22 cellular contexts compared by ENCODE assay signal in genomic region chr13:49840266-49840665, GRCh38. TPM values are rescaled to one million over a fixed set of nuclear protein-coding genes. Genes with fewer than 3 reads are reported as not detected.
DNase-seq lines count a peak whose midpoint lies in the region; ATAC-seq and TF ChIP-seq lines count a peak whose summit lies in the region.
"Had no signal": no experiment of that assay in that cellular context is flagged by ENCODE, and none has a peak within 500 bp of the region (broad histone marks: within the 10 kb centered on the region; RNA-seq: fewer than 3 reads in every experiment).

No MANE protein-coding gene starts in this region.

- H3K27ac ChIP-seq in left lung, result no peak overlapping the region
- H3K27ac ChIP-seq: neutrophil had no signal

- H3K9me2 ChIP-seq in Loucy (replicated peaks; ENCODE audit: low read depth, low read length), result no peaks in the 10 kb centered on the region

- H3K4me2 ChIP-seq in Loucy (ENCODE audit: low read depth, low read length, poor library complexity, severe bottlenecking), result no peak overlapping the region

- H3K9me3 ChIP-seq in Loucy (ENCODE audit: insufficient read depth, low read depth, low read length) (no peaks in the 10 kb centered on the region), left lung (no peaks in the 10 kb centered on the region)
- H3K9me3 ChIP-seq: neutrophil had no signal

- DNase-seq in NCI-H524 (lab: John Stamatoyannopoulos, UW) (peak; percentile 4 to 59), NCI-H524 treated with DMSO at 0.1 percent for 48 hours (lab: John Stamatoyannopoulos, UW) (no peak), SKM-1 treated with dmso at 0.1 percent for 144 hours (lab: John Stamatoyannopoulos, UW; ENCODE audit: unreplicated experiment) (peak; percentile 53), left lung (peak in 1 of 2 donors; percentile 39), HFFc6 (no peak)
- DNase-seq in activated T-cell treated with anti-CD3 and anti-CD28 coated beads, Interleukin-2, amount 50 U/mL, for 1 hour, result no peak
- DNase-seq: 8988T; activated CD4-positive, alpha-beta T cell treated with anti-CD3 and anti-CD28 coated beads for 1 hour; activated CD8-positive, alpha-beta memory T cell treated with anti-CD3 and anti-CD28 coated beads, Interleukin-2, amount 10 ng/mL, durations not matched to agents 7 days and 5 days; activated gamma-delta T cell treated with Interleukin-2 at 50 U/mL for 16 hours; anterior cingulate cortex; C1 segment of cervical spinal cord; endodermal cell; NCI-H1048; NCI-H226; retina; SHP77 treated with DMSO at 0.1 percent for 48 hours had no signal

- no peak overlapping the region for H3K4me3 ChIP-seq in Loucy (ENCODE audit: low read length, poor library complexity, severe bottlenecking)
- no peak overlapping the region for H3K4me3 ChIP-seq in left lung

- no peak for TF ChIP-seq CTCF in Loucy (conservative IDR thresholded peaks at IDR 0.05; ENCODE audit: low read length)
- TF ChIP-seq CTCF in left lung (IDR thresholded peaks at IDR 0.05), result no peak
- no peak for TF ChIP-seq CTCF in HFFc6 (IDR thresholded peaks at IDR 0.05)

- H4K20me1 ChIP-seq in Loucy (ENCODE audit: insufficient read depth, low read length, poor library complexity, severe bottlenecking), result no peaks in the 10 kb centered on the region

- no peaks in the 10 kb centered on the region for H3K79me2 ChIP-seq in Loucy (ENCODE audit: insufficient read depth, low read length)

- H3K4me1 ChIP-seq in Loucy (ENCODE audit: insufficient read depth, low read length, poor library complexity, severe bottlenecking) (peaks cover 10% of the 10 kb centered on the region), left lung (no peaks in the 10 kb centered on the region)

- no peak overlapping the region for H3K27ac Mint-ChIP-seq in activated T-helper 17 cell treated with anti-CD3 and anti-CD28 coated beads, Interleukin-2, amount 50 U/mL, for 72 hours
- no peak overlapping the region for H3K27ac Mint-ChIP-seq in HFFc6
- H3K27ac Mint-ChIP-seq: activated CD8-positive, alpha-beta memory T cell treated with anti-CD3 and anti-CD28 coated beads, Interleukin-2, amount 10 ng/mL, durations not matched to agents 7 days and 5 days; endodermal cell; T-helper 2 cell treated with Interferon-gamma antibody and Interleukin-4, amounts not matched to agents 5 μg/mL and 100 μg/mL, for 36 hours had no signal

- no peaks in the 10 kb centered on the region for H3K27me3 Mint-ChIP-seq in activated T-helper 17 cell treated with anti-CD3 and anti-CD28 coated beads, Interleukin-2, amount 50 U/mL, for 72 hours
- peaks cover 3% of the 10 kb centered on the region for H3K27me3 Mint-ChIP-seq in HFFc6 (ENCODE audit: insufficient read depth)
- H3K27me3 Mint-ChIP-seq: activated CD8-positive, alpha-beta memory T cell treated with anti-CD3 and anti-CD28 coated beads, Interleukin-2, amount 10 ng/mL, durations not matched to agents 7 days and 5 days had no signal

- peak; percentile 69 for ATAC-seq in left lung
- ATAC-seq in activated T-helper 17 cell treated with anti-CD3 and anti-CD28 coated beads, Interleukin-2, amount 50 U/mL, for 72 hours (replicated peaks), result no peak
- ATAC-seq: activated CD8-positive, alpha-beta memory T cell treated with anti-CD3 and anti-CD28 coated beads, Interleukin-2, amount 10 ng/mL, durations not matched to agents 7 days and 5 days; left lobe of liver had no signal

- no peak overlapping the region for H3K9ac ChIP-seq in Loucy (ENCODE audit: low read depth, low read length, poor library complexity, severe bottlenecking)

- no peaks in the 10 kb centered on the region for H3K4me1 Mint-ChIP-seq in activated T-helper 17 cell treated with anti-CD3 and anti-CD28 coated beads, Interleukin-2, amount 50 U/mL, for 72 hours
- H3K4me1 Mint-ChIP-seq in HFFc6 (ENCODE audit: low read depth), result peaks cover 36% of the 10 kb centered on the region
- H3K4me1 Mint-ChIP-seq: activated CD8-positive, alpha-beta memory T cell treated with anti-CD3 and anti-CD28 coated beads, Interleukin-2, amount 10 ng/mL, durations not matched to agents 7 days and 5 days had no signal

- intact Hi-C loops in left lung (cut with DNase I), result loop anchor here in 1 of 2 donors (10.0 kb wide), 1 partner anchor 185 kb away; no protein-coding TSS in a partner anchor

- H3F3A ChIP-seq in Loucy (ENCODE audit: low read depth), result no peaks in the 10 kb centered on the region

- no peaks in the 10 kb centered on the region for H3K9me3 Mint-ChIP-seq in activated T-helper 17 cell treated with anti-CD3 and anti-CD28 coated beads, Interleukin-2, amount 50 U/mL, for 72 hours
- H3K9me3 Mint-ChIP-seq in HFFc6, result no peaks in the 10 kb centered on the region
- H3K9me3 Mint-ChIP-seq: T-helper 2 cell treated with Interferon-gamma antibody and Interleukin-4, amounts not matched to agents 5 μg/mL and 100 μg/mL, for 36 hours had no signal

- H3K4me3 Mint-ChIP-seq in activated T-helper 17 cell treated with anti-CD3 and anti-CD28 coated beads, Interleukin-2, amount 50 U/mL, for 72 hours, result no peak overlapping the region
- H3K4me3 Mint-ChIP-seq in HFFc6, result no peak overlapping the region
- H3K4me3 Mint-ChIP-seq: activated CD8-positive, alpha-beta memory T cell treated with anti-CD3 and anti-CD28 coated beads, Interleukin-2, amount 10 ng/mL, durations not matched to agents 7 days and 5 days; endodermal cell; T-helper 2 cell treated with Interferon-gamma antibody and Interleukin-4, amounts not matched to agents 5 μg/mL and 100 μg/mL, for 36 hours had no signal

- no peaks in the 10 kb centered on the region for H3K36me3 ChIP-seq in Loucy (ENCODE audit: insufficient read depth, low read length)
- H3K36me3 ChIP-seq in left lung, result no peaks in the 10 kb centered on the region
- H3K36me3 ChIP-seq: neutrophil had no signal

- H2AFZ ChIP-seq in Loucy (ENCODE audit: low read length), result peak overlapping the region; percentile 64

- no peaks in the 10 kb centered on the region for H3K36me3 Mint-ChIP-seq in activated T-helper 17 cell treated with anti-CD3 and anti-CD28 coated beads, Interleukin-2, amount 50 U/mL, for 72 hours (ENCODE audit: low read depth)
- no peaks in the 10 kb centered on the region for H3K36me3 Mint-ChIP-seq in HFFc6 (ENCODE audit: low read depth)
- H3K36me3 Mint-ChIP-seq: activated CD8-positive, alpha-beta memory T cell treated with anti-CD3 and anti-CD28 coated beads, Interleukin-2, amount 10 ng/mL, durations not matched to agents 7 days and 5 days had no signal

- H3K27me3 ChIP-seq in Loucy (ENCODE audit: insufficient read depth, low read length, poor library complexity, severe bottlenecking), result no peaks in the 10 kb centered on the region
- H3K27me3 ChIP-seq in left lung, result no peaks in the 10 kb centered on the region
- H3K27me3 ChIP-seq: neutrophil had no signal

RNA-seq across cellular contexts. Expression of gene KPNA3, which starts 47.8 kb away (rescaled TPM):
- total RNA-seq in left lung, result 10 to 100 TPM; 36.0 to 41.2 TPM
- 10 to 100 TPM; 20.3 to 49.5 TPM for total RNA-seq in activated T-helper 17 cell treated with anti-CD3 and anti-CD28 coated beads, Interleukin-2, amount 50 U/mL, for 72 hours
- total RNA-seq in HFFc6 (2021; fragmentation: NEBNext Ultra II Directional; extraction: Animal tissue kit (Norgen Biotek cat#: 25700)), result 10 to 100 TPM; 57.2 to 74.4 (median 65.6) TPM

Comparison
In these comparisons a context has a peak if more than half of its experiments do, and no peak if none do; other contexts are left out.
1. DNase-seq: peak in NCI-H524 (2 of 2) and SKM-1 treated with dmso at 0.1 percent for 144 hours (single experiment); none in NCI-H524 treated with DMSO at 0.1 percent for 48 hours (single experiment), HFFc6 (single experiment) and activated T-cell treated with anti-CD3 and anti-CD28 coated beads, Interleukin-2, amount 50 U/mL, for 1 hour (single experiment).